1 cellular context compared by ENCODE assay signal in genomic region chr12:124939428-124940142, GRCh38.
TF ChIP-seq lines count a peak whose summit lies in the region.

No MANE protein-coding gene starts in this region.

TF ChIP-seq in HepG2, 621 proteins besides CTCF, POLR2A, EP300 and RAD21 (continued from another document and continues in another):
- TF ChIP-seq, protein P1, sequence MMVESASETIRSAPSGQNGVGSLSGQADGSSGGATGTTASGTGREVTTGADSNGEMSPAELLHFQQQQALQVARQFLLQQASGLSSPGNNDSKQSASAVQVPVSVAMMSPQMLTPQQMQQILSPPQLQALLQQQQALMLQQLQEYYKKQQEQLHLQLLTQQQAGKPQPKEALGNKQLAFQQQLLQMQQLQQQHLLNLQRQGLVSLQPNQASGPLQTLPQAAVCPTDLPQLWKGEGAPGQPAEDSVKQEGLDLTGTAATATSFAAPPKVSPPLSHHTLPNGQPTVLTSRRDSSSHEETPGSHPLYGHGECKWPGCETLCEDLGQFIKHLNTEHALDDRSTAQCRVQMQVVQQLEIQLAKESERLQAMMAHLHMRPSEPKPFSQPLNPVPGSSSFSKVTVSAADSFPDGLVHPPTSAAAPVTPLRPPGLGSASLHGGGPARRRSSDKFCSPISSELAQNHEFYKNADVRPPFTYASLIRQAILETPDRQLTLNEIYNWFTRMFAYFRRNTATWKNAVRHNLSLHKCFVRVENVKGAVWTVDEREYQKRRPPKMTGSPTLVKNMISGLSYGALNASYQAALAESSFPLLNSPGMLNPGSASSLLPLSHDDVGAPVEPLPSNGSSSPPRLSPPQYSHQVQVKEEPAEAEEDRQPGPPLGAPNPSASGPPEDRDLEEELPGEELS (CRISPR knock-in tag; IDR thresholded peaks at IDR 0.05), result no peak; the same call in 1 of the 2 replicates
- no peak for TF ChIP-seq GTF2F1 (IDR thresholded peaks at IDR 0.05; ENCODE audit: low read length)
- TF ChIP-seq ZMYM2 (CRISPR knock-in tag; IDR thresholded peaks at IDR 0.05), result no peak
- TF ChIP-seq DDIT3 (CRISPR knock-in tag; IDR thresholded peaks at IDR 0.05), result no peak
- TF ChIP-seq CREM (IDR thresholded peaks at IDR 0.05), result no peak
- TF ChIP-seq CREM (CRISPR knock-in tag; IDR thresholded peaks at IDR 0.05), result no peak
- no peak for TF ChIP-seq GLI4 (CRISPR knock-in tag; IDR thresholded peaks at IDR 0.05; ENCODE audit: borderline replicate concordance)
- TF ChIP-seq BCL6 (CRISPR knock-in tag; IDR thresholded peaks at IDR 0.05), result peak; percentile 43; the same call in 1 of the 2 replicates
- TF ChIP-seq, protein P2, sequence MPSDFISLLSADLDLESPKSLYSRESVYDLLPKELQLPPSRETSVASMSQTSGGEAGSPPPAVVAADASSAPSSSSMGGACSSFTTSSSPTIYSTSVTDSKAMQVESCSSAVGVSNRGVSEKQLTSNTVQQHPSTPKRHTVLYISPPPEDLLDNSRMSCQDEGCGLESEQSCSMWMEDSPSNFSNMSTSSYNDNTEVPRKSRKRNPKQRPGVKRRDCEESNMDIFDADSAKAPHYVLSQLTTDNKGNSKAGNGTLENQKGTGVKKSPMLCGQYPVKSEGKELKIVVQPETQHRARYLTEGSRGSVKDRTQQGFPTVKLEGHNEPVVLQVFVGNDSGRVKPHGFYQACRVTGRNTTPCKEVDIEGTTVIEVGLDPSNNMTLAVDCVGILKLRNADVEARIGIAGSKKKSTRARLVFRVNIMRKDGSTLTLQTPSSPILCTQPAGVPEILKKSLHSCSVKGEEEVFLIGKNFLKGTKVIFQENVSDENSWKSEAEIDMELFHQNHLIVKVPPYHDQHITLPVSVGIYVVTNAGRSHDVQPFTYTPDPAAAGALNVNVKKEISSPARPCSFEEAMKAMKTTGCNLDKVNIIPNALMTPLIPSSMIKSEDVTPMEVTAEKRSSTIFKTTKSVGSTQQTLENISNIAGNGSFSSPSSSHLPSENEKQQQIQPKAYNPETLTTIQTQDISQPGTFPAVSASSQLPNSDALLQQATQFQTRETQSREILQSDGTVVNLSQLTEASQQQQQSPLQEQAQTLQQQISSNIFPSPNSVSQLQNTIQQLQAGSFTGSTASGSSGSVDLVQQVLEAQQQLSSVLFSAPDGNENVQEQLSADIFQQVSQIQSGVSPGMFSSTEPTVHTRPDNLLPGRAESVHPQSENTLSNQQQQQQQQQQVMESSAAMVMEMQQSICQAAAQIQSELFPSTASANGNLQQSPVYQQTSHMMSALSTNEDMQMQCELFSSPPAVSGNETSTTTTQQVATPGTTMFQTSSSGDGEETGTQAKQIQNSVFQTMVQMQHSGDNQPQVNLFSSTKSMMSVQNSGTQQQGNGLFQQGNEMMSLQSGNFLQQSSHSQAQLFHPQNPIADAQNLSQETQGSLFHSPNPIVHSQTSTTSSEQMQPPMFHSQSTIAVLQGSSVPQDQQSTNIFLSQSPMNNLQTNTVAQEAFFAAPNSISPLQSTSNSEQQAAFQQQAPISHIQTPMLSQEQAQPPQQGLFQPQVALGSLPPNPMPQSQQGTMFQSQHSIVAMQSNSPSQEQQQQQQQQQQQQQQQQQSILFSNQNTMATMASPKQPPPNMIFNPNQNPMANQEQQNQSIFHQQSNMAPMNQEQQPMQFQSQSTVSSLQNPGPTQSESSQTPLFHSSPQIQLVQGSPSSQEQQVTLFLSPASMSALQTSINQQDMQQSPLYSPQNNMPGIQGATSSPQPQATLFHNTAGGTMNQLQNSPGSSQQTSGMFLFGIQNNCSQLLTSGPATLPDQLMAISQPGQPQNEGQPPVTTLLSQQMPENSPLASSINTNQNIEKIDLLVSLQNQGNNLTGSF (CRISPR knock-in tag; IDR thresholded peaks at IDR 0.05), result no peak
- no peak for TF ChIP-seq ZNF430 (CRISPR knock-in tag; IDR thresholded peaks at IDR 0.05)
- TF ChIP-seq MEIS1 (CRISPR knock-in tag; IDR thresholded peaks at IDR 0.05; ENCODE audit: borderline replicate concordance), result peak; percentile 54; the same call in 1 of the 2 replicates
- TF ChIP-seq, protein P3, sequence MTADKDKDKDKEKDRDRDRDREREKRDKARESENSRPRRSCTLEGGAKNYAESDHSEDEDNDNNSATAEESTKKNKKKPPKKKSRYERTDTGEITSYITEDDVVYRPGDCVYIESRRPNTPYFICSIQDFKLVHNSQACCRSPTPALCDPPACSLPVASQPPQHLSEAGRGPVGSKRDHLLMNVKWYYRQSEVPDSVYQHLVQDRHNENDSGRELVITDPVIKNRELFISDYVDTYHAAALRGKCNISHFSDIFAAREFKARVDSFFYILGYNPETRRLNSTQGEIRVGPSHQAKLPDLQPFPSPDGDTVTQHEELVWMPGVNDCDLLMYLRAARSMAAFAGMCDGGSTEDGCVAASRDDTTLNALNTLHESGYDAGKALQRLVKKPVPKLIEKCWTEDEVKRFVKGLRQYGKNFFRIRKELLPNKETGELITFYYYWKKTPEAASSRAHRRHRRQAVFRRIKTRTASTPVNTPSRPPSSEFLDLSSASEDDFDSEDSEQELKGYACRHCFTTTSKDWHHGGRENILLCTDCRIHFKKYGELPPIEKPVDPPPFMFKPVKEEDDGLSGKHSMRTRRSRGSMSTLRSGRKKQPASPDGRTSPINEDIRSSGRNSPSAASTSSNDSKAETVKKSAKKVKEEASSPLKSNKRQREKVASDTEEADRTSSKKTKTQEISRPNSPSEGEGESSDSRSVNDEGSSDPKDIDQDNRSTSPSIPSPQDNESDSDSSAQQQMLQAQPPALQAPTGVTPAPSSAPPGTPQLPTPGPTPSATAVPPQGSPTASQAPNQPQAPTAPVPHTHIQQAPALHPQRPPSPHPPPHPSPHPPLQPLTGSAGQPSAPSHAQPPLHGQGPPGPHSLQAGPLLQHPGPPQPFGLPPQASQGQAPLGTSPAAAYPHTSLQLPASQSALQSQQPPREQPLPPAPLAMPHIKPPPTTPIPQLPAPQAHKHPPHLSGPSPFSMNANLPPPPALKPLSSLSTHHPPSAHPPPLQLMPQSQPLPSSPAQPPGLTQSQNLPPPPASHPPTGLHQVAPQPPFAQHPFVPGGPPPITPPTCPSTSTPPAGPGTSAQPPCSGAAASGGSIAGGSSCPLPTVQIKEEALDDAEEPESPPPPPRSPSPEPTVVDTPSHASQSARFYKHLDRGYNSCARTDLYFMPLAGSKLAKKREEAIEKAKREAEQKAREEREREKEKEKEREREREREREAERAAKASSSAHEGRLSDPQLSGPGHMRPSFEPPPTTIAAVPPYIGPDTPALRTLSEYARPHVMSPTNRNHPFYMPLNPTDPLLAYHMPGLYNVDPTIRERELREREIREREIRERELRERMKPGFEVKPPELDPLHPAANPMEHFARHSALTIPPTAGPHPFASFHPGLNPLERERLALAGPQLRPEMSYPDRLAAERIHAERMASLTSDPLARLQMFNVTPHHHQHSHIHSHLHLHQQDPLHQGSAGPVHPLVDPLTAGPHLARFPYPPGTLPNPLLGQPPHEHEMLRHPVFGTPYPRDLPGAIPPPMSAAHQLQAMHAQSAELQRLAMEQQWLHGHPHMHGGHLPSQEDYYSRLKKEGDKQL (CRISPR knock-in tag; IDR thresholded peaks at IDR 0.05; ENCODE audit: low read depth), result peak; percentile 53; the same call in 1 of the 2 replicates
- TF ChIP-seq KLF16 (CRISPR knock-in tag; IDR thresholded peaks at IDR 0.05), result no peak
- TF ChIP-seq BCLAF1 (IDR thresholded peaks at IDR 0.05), result no peak
- TF ChIP-seq ZNF737 (CRISPR knock-in tag; IDR thresholded peaks at IDR 0.05; ENCODE audit: borderline replicate concordance), result no peak; the same call in 1 of the 2 replicates
- TF ChIP-seq WIZ (CRISPR knock-in tag; IDR thresholded peaks at IDR 0.05), result no peak
- no peak for TF ChIP-seq SYNCRIP (IDR thresholded peaks at IDR 0.05; ENCODE audit: insufficient read depth, low read depth, low read length)
- no peak for TF ChIP-seq MATR3 (CRISPR knock-in tag; IDR thresholded peaks at IDR 0.05)
- TF ChIP-seq, protein P4, sequence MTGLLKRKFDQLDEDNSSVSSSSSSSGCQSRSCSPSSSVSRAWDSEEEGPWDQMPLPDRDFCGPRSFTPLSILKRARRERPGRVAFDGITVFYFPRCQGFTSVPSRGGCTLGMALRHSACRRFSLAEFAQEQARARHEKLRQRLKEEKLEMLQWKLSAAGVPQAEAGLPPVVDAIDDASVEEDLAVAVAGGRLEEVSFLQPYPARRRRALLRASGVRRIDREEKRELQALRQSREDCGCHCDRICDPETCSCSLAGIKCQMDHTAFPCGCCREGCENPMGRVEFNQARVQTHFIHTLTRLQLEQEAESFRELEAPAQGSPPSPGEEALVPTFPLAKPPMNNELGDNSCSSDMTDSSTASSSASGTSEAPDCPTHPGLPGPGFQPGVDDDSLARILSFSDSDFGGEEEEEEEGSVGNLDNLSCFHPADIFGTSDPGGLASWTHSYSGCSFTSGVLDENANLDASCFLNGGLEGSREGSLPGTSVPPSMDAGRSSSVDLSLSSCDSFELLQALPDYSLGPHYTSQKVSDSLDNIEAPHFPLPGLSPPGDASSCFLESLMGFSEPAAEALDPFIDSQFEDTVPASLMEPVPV (CRISPR knock-in tag; IDR thresholded peaks at IDR 0.05), result peak; percentile 90
- peak; percentile 58; the same call in 1 of the 2 replicates for TF ChIP-seq ZSCAN22 (CRISPR knock-in tag; IDR thresholded peaks at IDR 0.05)
- TF ChIP-seq ZNF839 (CRISPR knock-in tag; IDR thresholded peaks at IDR 0.05; ENCODE audit: borderline replicate concordance), result no peak
- TF ChIP-seq MTF2 (CRISPR knock-in tag; IDR thresholded peaks at IDR 0.05; ENCODE audit: borderline replicate concordance), result no peak
- TF ChIP-seq ZNF44 (CRISPR knock-in tag; IDR thresholded peaks at IDR 0.05), result no peak
- TF ChIP-seq NBN (conservative IDR thresholded peaks at IDR 0.05), result no peak
- peak; percentile 66; the same call in 1 of the 2 replicates for TF ChIP-seq HDAC1 (CRISPR knock-in tag; IDR thresholded peaks at IDR 0.05)
- TF ChIP-seq FIP1L1 (IDR thresholded peaks at IDR 0.05; ENCODE audit: borderline replicate concordance, insufficient read depth, low read depth, low read length), result no peak
- TF ChIP-seq DNMT3B (CRISPR knock-in tag; conservative IDR thresholded peaks at IDR 0.05), result no peak
- no peak for TF ChIP-seq E2F5 (CRISPR knock-in tag; conservative IDR thresholded peaks at IDR 0.05)
- TF ChIP-seq SATB2 (CRISPR knock-in tag; IDR thresholded peaks at IDR 0.05), result peak; percentile 82; the same call in 1 of the 2 replicates
- no peak for TF ChIP-seq ZNF432 (CRISPR knock-in tag; IDR thresholded peaks at IDR 0.05; ENCODE audit: borderline replicate concordance)
- TF ChIP-seq NONO (IDR thresholded peaks at IDR 0.05), result no peak
- peak; percentile 90 for TF ChIP-seq NONO (CRISPR knock-in tag; conservative IDR thresholded peaks at IDR 0.05)
- TF ChIP-seq MAFG (CRISPR knock-in tag; IDR thresholded peaks at IDR 0.05), result no peak
- no peak; the same call in 1 of the 2 replicates for TF ChIP-seq ATF6 (CRISPR knock-in tag; conservative IDR thresholded peaks at IDR 0.05)
- no peak for TF ChIP-seq ZNF101 (CRISPR knock-in tag; IDR thresholded peaks at IDR 0.05; ENCODE audit: borderline replicate concordance, low read depth)
- no peak for TF ChIP-seq EZH2 (conservative IDR thresholded peaks at IDR 0.05; ENCODE audit: low read depth, low read length)
- 0 out of 2 replicates have a peak, but pooled peaks have one; percentile 56 for TF ChIP-seq ZNF205 (CRISPR knock-in tag; IDR thresholded peaks at IDR 0.05)
- no peak for TF ChIP-seq ZNF367 (CRISPR knock-in tag; IDR thresholded peaks at IDR 0.05; ENCODE audit: borderline replicate concordance)
